ENCODE assay signal across 2 cellular contexts in genomic region chr9:88051138-88051537, GRCh38.
TF ChIP-seq lines count a peak whose summit lies in the region.

No MANE protein-coding gene starts in this region.

TF ChIP-seq in GM23338, 12 proteins besides CTCF, POLR2A, EP300 and RAD21:
- no peak for TF ChIP-seq JUNB (IDR thresholded peaks at IDR 0.05; ENCODE audit: unreplicated experiment)
- TF ChIP-seq NANOG (IDR thresholded peaks at IDR 0.05; ENCODE audit: borderline replicate concordance) = no peak
- TF ChIP-seq STAT1 (IDR thresholded peaks at IDR 0.05; ENCODE audit: unreplicated experiment) = no peak
TF ChIP-seq in GM23338: peak in this region for 0.

TF ChIP-seq in H1, 55 proteins besides CTCF, POLR2A, EP300 and RAD21:
- TF ChIP-seq CTBP2 (IDR thresholded peaks at IDR 0.05; ENCODE audit: borderline replicate concordance, insufficient read depth, insufficient read length, low read length) (no peak), ATF2 (IDR thresholded peaks at IDR 0.05; ENCODE audit: low read length) (no peak), CHD1 (IDR thresholded peaks at IDR 0.05; ENCODE audit: low read depth, low read length) (no peak), RBBP5 (IDR thresholded peaks at IDR 0.05; ENCODE audit: borderline replicate concordance, low read depth, low read length) (no peak), KDM4A (IDR thresholded peaks at IDR 0.05; ENCODE audit: low read depth, low read length, severe bottlenecking) (no peak), CHD7 (IDR thresholded peaks at IDR 0.05; ENCODE audit: insufficient replicate concordance, low read length) (no peak), SAP30 (IDR thresholded peaks at IDR 0.05; ENCODE audit: insufficient read depth, insufficient replicate concordance, low read length) (no peak), SIX5 (IDR thresholded peaks at IDR 0.05; ENCODE audit: low read depth, low read length) (no peak), FOSL1 (IDR thresholded peaks at IDR 0.05; ENCODE audit: insufficient read depth, low read depth, low read length) (no peak), ZNF274 (IDR thresholded peaks at IDR 0.05; ENCODE audit: borderline replicate concordance, extremely low read depth, low read length) (no peak)
